ENCODE assay signal across 8 cellular contexts in genomic region chr16:54928016-54928356, GRCh38. TPM values are rescaled to one million over a fixed set of nuclear protein-coding genes. Genes with fewer than 3 reads are reported as not detected.
DNase-seq lines count a peak whose midpoint lies in the region; ATAC-seq, FAIRE-seq and TF ChIP-seq lines count a peak whose summit lies in the region.

No MANE protein-coding gene starts in this region.

- peaks cover 60% of the 10 kb centered on the region for H3K27me3 Mint-ChIP-seq in activated naive CD4-positive, alpha-beta T cell treated with anti-CD3 and anti-CD28 coated beads, Interleukin-2, amount 10 ng/mL, durations not matched to agents 7 days and 5 days
- H3K27me3 Mint-ChIP-seq in progenitor cell of endocrine pancreas: peaks cover 39% of the 10 kb centered on the region

- peaks cover 0 to 10% (median 0%) of the 10 kb centered on the region in 4 donors for H3K9me3 ChIP-seq in Peyer's patch

- no peak for ATAC-seq in GM21737 (IDR thresholded peaks at IDR 0.05; ENCODE audit: unreplicated experiment)

- peaks cover 32% of the 10 kb centered on the region for H3K4me1 Mint-ChIP-seq in activated naive CD4-positive, alpha-beta T cell treated with anti-CD3 and anti-CD28 coated beads, Interleukin-2, amount 10 ng/mL, durations not matched to agents 7 days and 5 days
- peaks cover 33% of the 10 kb centered on the region for H3K4me1 Mint-ChIP-seq in progenitor cell of endocrine pancreas (ENCODE audit: low read depth)

- no peak for TF ChIP-seq POLR2A in Peyer's patch (IDR thresholded peaks at IDR 0.05)

- CTCF ChIA-PET in activated naive CD4-positive, alpha-beta T cell treated with anti-CD3 and anti-CD28 coated beads, Interleukin-2, amount 10 ng/mL, durations not matched to agents 7 days and 5 days (lab: Charles Lee): no interaction called here

- TF ChIP-seq CTCF in Peyer's patch (IDR thresholded peaks at IDR 0.05) (no peak), progenitor cell of endocrine pancreas (IDR thresholded peaks at IDR 0.05; ENCODE audit: unreplicated experiment) (no peak), D721Med (IDR thresholded peaks at IDR 0.05; ENCODE audit: insufficient read depth, missing control alignments) (no peak)

- peak overlapping the region; percentile 76 for H3K4me3 Mint-ChIP-seq in activated naive CD4-positive, alpha-beta T cell treated with anti-CD3 and anti-CD28 coated beads, Interleukin-2, amount 10 ng/mL, durations not matched to agents 7 days and 5 days
- H3K4me3 Mint-ChIP-seq in progenitor cell of endocrine pancreas (ENCODE audit: low read depth): peak overlapping the region; percentile 80

- H3K4me1 ChIP-seq in Peyer's patch: peaks cover 3 to 33% (median 5%) of the 10 kb centered on the region in 4 donors

- DNase-seq in activated naive CD4-positive, alpha-beta T cell treated with anti-CD3 and anti-CD28 coated beads, Interleukin-2, amount 10 ng/mL, durations not matched to agents 7 days and 5 days: no peak
- DNase-seq in activated naive CD4-positive, alpha-beta T cell treated with anti-CD3 and anti-CD28 coated beads, Interleukin-2, amount 50 U/mL, for 16 hours: no peak
- DNase-seq in Peyer's patch (no peak), epithelial cell of prostate (ENCODE audit: low read depth, low spot score) (no peak), progenitor cell of endocrine pancreas (ENCODE audit: low spot score, unreplicated experiment) (no peak), D721Med (ENCODE audit: insufficient read length, low spot score) (no peak), superior temporal gyrus (ENCODE audit: extremely low spot score) (no peak)

- H3K36me3 ChIP-seq in Peyer's patch: no peaks in the 10 kb centered on the region

- H3K4me3 ChIP-seq in Peyer's patch: peak overlapping the region; percentile 42 to 69 (median 58)

- H3K27ac ChIP-seq in Peyer's patch (no peak overlapping the region), epithelial cell of prostate (peak overlapping the region; percentile 97)

- peak overlapping the region; percentile 5 for H3K27ac Mint-ChIP-seq in activated naive CD4-positive, alpha-beta T cell treated with anti-CD3 and anti-CD28 coated beads, Interleukin-2, amount 10 ng/mL, durations not matched to agents 7 days and 5 days
- H3K27ac Mint-ChIP-seq in progenitor cell of endocrine pancreas: peak overlapping the region; percentile 67

- peaks cover 11% of the 10 kb centered on the region for H3K36me3 Mint-ChIP-seq in activated naive CD4-positive, alpha-beta T cell treated with anti-CD3 and anti-CD28 coated beads, Interleukin-2, amount 10 ng/mL, durations not matched to agents 7 days and 5 days
- no peaks in the 10 kb centered on the region for H3K36me3 Mint-ChIP-seq in progenitor cell of endocrine pancreas (ENCODE audit: insufficient read depth)

- H3K27me3 ChIP-seq in Peyer's patch: peaks cover 0 to 33% of the 10 kb centered on the region in 2 donors

- FAIRE-seq in D721Med (lab: Jason Lieb, UNC): no peak

- H3K9me3 Mint-ChIP-seq in activated naive CD4-positive, alpha-beta T cell treated with anti-CD3 and anti-CD28 coated beads, Interleukin-2, amount 10 ng/mL, durations not matched to agents 7 days and 5 days: peaks cover 4% of the 10 kb centered on the region
- no peaks in the 10 kb centered on the region for H3K9me3 Mint-ChIP-seq in progenitor cell of endocrine pancreas (ENCODE audit: low read depth)

RNA-seq across cellular contexts. Expression of gene IRX5, which starts 2.7 kb away (rescaled TPM):
- not detected for total RNA-seq in Peyer's patch
- 1.2 and 1.6 TPM in 2 replicates for total RNA-seq in progenitor cell of endocrine pancreas
